ENCODE assay signal across 29 cellular contexts in genomic region chr9:84829997-84830696, GRCh38.
"Had no signal": no experiment of that assay in that cellular context is flagged by ENCODE, and none has a peak within 500 bp of the region (broad histone marks: within the 10 kb centered on the region; RNA-seq: fewer than 3 reads in every experiment).

No MANE protein-coding gene starts in this region.

- H3K4me3 ChIP-seq: ascending aorta, esophagus muscularis mucosa, gastroesophageal sphincter, heart right ventricle had no signal

- FAIRE-seq: colon, endometrium, endothelial cell of umbilical vein had no signal

- H3K36me3 Mint-ChIP-seq: activated naive CD4-positive, alpha-beta T cell treated with anti-CD3 and anti-CD28 coated beads, Interleukin-2, amount 10 ng/mL, durations not matched to agents 7 days and 5 days; activated naive CD4-positive, alpha-beta T cell treated with anti-CD3 and anti-CD28 coated beads, Interleukin-2, amount 50 U/mL, for 72 hours; activated naive CD8-positive, alpha-beta T cell treated with anti-CD3 and anti-CD28 coated beads, Interleukin-2, amount 10 ng/mL, durations not matched to agents 7 days and 5 days had no signal

- H3K9me3 Mint-ChIP-seq: activated CD4-positive, alpha-beta memory T cell treated with anti-CD3 and anti-CD28 coated beads, Interleukin-2, amount 10 ng/mL, durations not matched to agents 7 days and 5 days; activated CD4-positive, alpha-beta T cell treated with anti-CD3 and anti-CD28 coated beads, Interleukin-2, amount 10 ng/mL, durations not matched to agents 24 days and 14 days; activated naive CD4-positive, alpha-beta T cell treated with anti-CD3 and anti-CD28 coated beads, Interleukin-2, amount 10 ng/mL, durations not matched to agents 7 days and 5 days; activated naive CD4-positive, alpha-beta T cell treated with anti-CD3 and anti-CD28 coated beads, Interleukin-2, amount 50 U/mL, for 72 hours; activated naive CD8-positive, alpha-beta T cell treated with anti-CD3 and anti-CD28 coated beads, Interleukin-2, amount 10 ng/mL, durations not matched to agents 7 days and 5 days; activated T-cell treated with anti-CD3 and anti-CD28 coated beads, Interleukin-2, amount 50 U/mL, for 24 hours; activated T-cell treated with anti-CD3 and anti-CD28 coated beads, Interleukin-2, amount 50 U/mL, for 72 hours; effector memory CD8-positive, alpha-beta T cell had no signal

- H3K4me1 Mint-ChIP-seq: activated CD4-positive, alpha-beta memory T cell treated with anti-CD3 and anti-CD28 coated beads, Interleukin-2, amount 10 ng/mL, durations not matched to agents 7 days and 5 days; activated CD4-positive, alpha-beta T cell treated with anti-CD3 and anti-CD28 coated beads for 36 hours; activated CD4-positive, alpha-beta T cell treated with anti-CD3 and anti-CD28 coated beads, Interleukin-2, amount 10 ng/mL, durations not matched to agents 24 days and 14 days; activated naive CD4-positive, alpha-beta T cell treated with anti-CD3 and anti-CD28 coated beads, Interleukin-2, amount 10 ng/mL, durations not matched to agents 7 days and 5 days; activated naive CD8-positive, alpha-beta T cell treated with anti-CD3 and anti-CD28 coated beads, Interleukin-2, amount 10 ng/mL, durations not matched to agents 7 days and 5 days had no signal

- H3K27me3 Mint-ChIP-seq: activated naive CD4-positive, alpha-beta T cell treated with anti-CD3 and anti-CD28 coated beads, Interleukin-2, amount 10 ng/mL, durations not matched to agents 7 days and 5 days; activated T-cell treated with anti-CD3 and anti-CD28 coated beads, Interleukin-2, amount 50 U/mL, for 24 hours had no signal

- H3K27me3 ChIP-seq: ascending aorta, brain microvascular endothelial cell, esophagus muscularis mucosa, gastroesophageal sphincter, heart right ventricle had no signal

- H3K4me3 Mint-ChIP-seq: activated CD4-positive, alpha-beta memory T cell treated with anti-CD3 and anti-CD28 coated beads, Interleukin-2, amount 10 ng/mL, durations not matched to agents 7 days and 5 days; activated CD4-positive, alpha-beta T cell treated with anti-CD3 and anti-CD28 coated beads for 36 hours; activated CD4-positive, alpha-beta T cell treated with anti-CD3 and anti-CD28 coated beads, Interleukin-2, amount 10 ng/mL, durations not matched to agents 24 days and 14 days; activated naive CD4-positive, alpha-beta T cell treated with anti-CD3 and anti-CD28 coated beads, Interleukin-2, amount 10 ng/mL, durations not matched to agents 7 days and 5 days; activated naive CD8-positive, alpha-beta T cell treated with anti-CD3 and anti-CD28 coated beads, Interleukin-2, amount 10 ng/mL, durations not matched to agents 7 days and 5 days; activated T-cell treated with anti-CD3 and anti-CD28 coated beads, Interleukin-2, amount 50 U/mL, for 24 hours; activated T-cell treated with anti-CD3 and anti-CD28 coated beads, Interleukin-2, amount 50 U/mL, for 72 hours; effector memory CD8-positive, alpha-beta T cell had no signal

- H3K9me3 ChIP-seq: ascending aorta, esophagus muscularis mucosa, gastroesophageal sphincter, heart right ventricle had no signal

- H3K27ac Mint-ChIP-seq: activated CD4-positive, alpha-beta memory T cell treated with anti-CD3 and anti-CD28 coated beads, Interleukin-2, amount 10 ng/mL, durations not matched to agents 7 days and 5 days; activated CD4-positive, alpha-beta T cell treated with anti-CD3 and anti-CD28 coated beads for 36 hours; activated CD4-positive, alpha-beta T cell treated with anti-CD3 and anti-CD28 coated beads, Interleukin-2, amount 10 ng/mL, durations not matched to agents 24 days and 14 days; activated naive CD4-positive, alpha-beta T cell treated with anti-CD3 and anti-CD28 coated beads, Interleukin-2, amount 10 ng/mL, durations not matched to agents 7 days and 5 days; activated naive CD4-positive, alpha-beta T cell treated with anti-CD3 and anti-CD28 coated beads, Interleukin-2, amount 50 U/mL, for 72 hours; activated naive CD8-positive, alpha-beta T cell treated with anti-CD3 and anti-CD28 coated beads, Interleukin-2, amount 10 ng/mL, durations not matched to agents 7 days and 5 days; activated T-cell treated with anti-CD3 and anti-CD28 coated beads, Interleukin-2, amount 50 U/mL, for 24 hours; activated T-cell treated with anti-CD3 and anti-CD28 coated beads, Interleukin-2, amount 50 U/mL, for 72 hours; effector memory CD8-positive, alpha-beta T cell had no signal

- H3K27ac ChIP-seq: ascending aorta, brain microvascular endothelial cell, esophagus muscularis mucosa, gastroesophageal sphincter, heart right ventricle had no signal

- H3K36me3 ChIP-seq: ascending aorta, brain microvascular endothelial cell, esophagus muscularis mucosa, gastroesophageal sphincter, heart right ventricle had no signal

- H3K4me1 ChIP-seq: ascending aorta, esophagus muscularis mucosa, gastroesophageal sphincter had no signal

- DNase-seq: activated CD4-positive, alpha-beta memory T cell treated with anti-CD3 and anti-CD28 coated beads, Interleukin-2, amount 10 ng/mL, durations not matched to agents 7 days and 5 days; activated CD4-positive, alpha-beta T cell treated with anti-CD3 and anti-CD28 coated beads for 36 hours; activated CD4-positive, alpha-beta T cell treated with anti-CD3 and anti-CD28 coated beads, Interleukin-2, amount 10 ng/mL, durations not matched to agents 24 days and 14 days; activated CD4-positive, CD25-positive, alpha-beta regulatory T cell; activated CD4-positive, CD25-positive, alpha-beta regulatory T cell treated with anti-CD3 and anti-CD28 coated beads, Interleukin-2, amount 50 U/mL, for 72 hours; activated CD8-positive, alpha-beta memory T cell treated with anti-CD3 and anti-CD28 coated beads, Interleukin-2, amount 50 U/mL, for 48 hours; activated gamma-delta T cell; activated naive CD4-positive, alpha-beta T cell; activated naive CD4-positive, alpha-beta T cell treated with anti-CD3 and anti-CD28 coated beads, Interleukin-2, amount 10 ng/mL, durations not matched to agents 7 days and 5 days; activated naive CD8-positive, alpha-beta T cell treated with anti-CD3 and anti-CD28 coated beads, Interleukin-2, amount 10 ng/mL, durations not matched to agents 7 days and 5 days; activated T-cell treated with anti-CD3 and anti-CD28 coated beads for 4 hours; activated T-cell treated with anti-CD3 and anti-CD28 coated beads, Interleukin-2, amount 50 U/mL, for 24 hours; activated T-cell treated with anti-CD3 and anti-CD28 coated beads, Interleukin-2, amount 50 U/mL, for 72 hours; brain microvascular endothelial cell; caudate nucleus; cortex of kidney; dermis blood vessel endothelial cell; effector CD4-positive, alpha-beta T cell; effector memory CD8-positive, alpha-beta T cell; foreskin melanocyte; heart right ventricle; T-helper 2 cell had no signal

- ATAC-seq: activated CD4-positive, alpha-beta T cell treated with anti-CD3 and anti-CD28 coated beads for 36 hours; activated naive CD4-positive, alpha-beta T cell treated with anti-CD3 and anti-CD28 coated beads, Interleukin-2, amount 50 U/mL, for 72 hours; activated T-cell treated with anti-CD3 and anti-CD28 coated beads, Interleukin-2, amount 50 U/mL, for 72 hours; effector memory CD8-positive, alpha-beta T cell; gastroesophageal sphincter; heart right ventricle had no signal
